Comparison of ENCODE assay signal across 8 cellular contexts in genomic region chr11:112024778-112025678, GRCh38. TPM values are rescaled to one million over a fixed set of nuclear protein-coding genes. Genes with fewer than 3 reads are reported as not detected.
DNase-seq lines count a peak whose midpoint lies in the region; TF ChIP-seq lines count a peak whose summit lies in the region.

Gene DLAT (plus strand): TSS chr11:112025408. CDS start chr11:112025473, 65 bp downstream.

- H3K27ac Mint-ChIP-seq in endodermal cell = peak within 1 kb of the TSS; percentile 100

- TF ChIP-seq CTCF in GM20000 (IDR thresholded peaks at IDR 0.05; ENCODE audit: extremely low read depth, missing control alignments) = no peak
- no peak for TF ChIP-seq CTCF in endodermal cell (conservative IDR thresholded peaks at IDR 0.05)

- peak within 1 kb of the TSS; percentile 96 for H3K4me3 ChIP-seq in endodermal cell (ENCODE audit: low read length)

- H3K9ac ChIP-seq in endodermal cell (ENCODE audit: extremely low read depth, low read length, poor library complexity, severe bottlenecking) = peak within 1 kb of the TSS; percentile 81

- WGBS in endodermal cell (ENCODE audit: insufficient coverage in 1 of 2, insufficient read length in 1 of 2), 2 experiments = 0% methylated on average over 20 to 71 of the region's 71 CpGs

- peak within 1 kb of the TSS; percentile 98 for H3K4me3 Mint-ChIP-seq in endodermal cell

- peaks cover 4% of the 10 kb centered on the region for H3K4me1 Mint-ChIP-seq in endodermal cell

- H3K27ac ChIP-seq in endodermal cell (ENCODE audit: low read depth, low read length) = peak within 1 kb of the TSS; percentile 86

- peaks cover 25% of the 10 kb centered on the region for H3K36me3 Mint-ChIP-seq in endodermal cell (ENCODE audit: low read depth)

- no peaks in the 10 kb centered on the region for H3K9me3 ChIP-seq in endodermal cell (ENCODE audit: control insufficient read depth, low read length)

- H3K27me3 Mint-ChIP-seq in endodermal cell (ENCODE audit: insufficient read depth) = no peaks in the 10 kb centered on the region

- peak; percentile 57 for DNase-seq in COLO829 (ENCODE audit: low spot score)
- peak; percentile 89 for DNase-seq in GM20000 (ENCODE audit: low spot score)
- DNase-seq in HT-29 (ENCODE audit: low spot score) = peak; percentile 97
- peak; percentile 84 for DNase-seq in NOMO-1 treated with DMSO at 0.1 percent for 48 hours (lab: John Stamatoyannopoulos, UW; ENCODE audit: unreplicated experiment)
- DNase-seq in activated CD8-positive, alpha-beta memory T cell treated with anti-CD3 and anti-CD28 coated beads for 4 hours (ENCODE audit: low read depth in 2 of 2) = peak; percentile 56 to 70
- peak; percentile 98 for DNase-seq in endodermal cell
- peak; percentile 94 for DNase-seq in mesenteric fat pad (ENCODE audit: low spot score)
- DNase-seq in stimulated activated CD8-positive, alpha-beta memory T cell treated with anti-CD3 and anti-CD28 coated beads, Interleukin-15, amount 100 ng/mL, for 4 hours (ENCODE audit: low read depth in 2 of 2) = peak; percentile 67 to 68

- H3K9me3 Mint-ChIP-seq in endodermal cell = peaks cover 2% of the 10 kb centered on the region

- H3K4me1 ChIP-seq in endodermal cell (ENCODE audit: control insufficient read depth, insufficient read depth, low read length) = no peaks in the 10 kb centered on the region

- no peaks in the 10 kb centered on the region for H3K27me3 ChIP-seq in endodermal cell (ENCODE audit: control insufficient read depth, insufficient read depth, low read length, poor library complexity, severe bottlenecking)

- H3K36me3 ChIP-seq in endodermal cell (ENCODE audit: control insufficient read depth, insufficient read depth, low read length) = peaks cover 23% of the 10 kb centered on the region

RNA-seq across cellular contexts. Expression of gene DLAT, which starts in this region (rescaled TPM):
- 37.2 and 42.4 TPM in 2 replicates for total RNA-seq in HT-29 (2014; rRNA removed; shearing (Covaris generic))
- total RNA-seq in endodermal cell (10 to 100 TPM; 46.1 to 53.2 TPM), mesenteric fat pad (77.7 TPM)
- 43.6 TPM for polyA plus RNA-seq in endodermal cell (2013, experiment 1 of 2)
- 41.4 TPM for polyA plus RNA-seq in endodermal cell (2013, experiment 2 of 2)

Comparison
In these comparisons a context has a peak if more than half of its experiments do, and no peak if none do; other contexts are left out.
1. Peak in every context shown above with its lines: DNase-seq, H3K4me3 ChIP-seq and H3K27ac ChIP-seq.